Comparison of ENCODE assay signal across 21 cellular contexts in the genomic region with DNA sequence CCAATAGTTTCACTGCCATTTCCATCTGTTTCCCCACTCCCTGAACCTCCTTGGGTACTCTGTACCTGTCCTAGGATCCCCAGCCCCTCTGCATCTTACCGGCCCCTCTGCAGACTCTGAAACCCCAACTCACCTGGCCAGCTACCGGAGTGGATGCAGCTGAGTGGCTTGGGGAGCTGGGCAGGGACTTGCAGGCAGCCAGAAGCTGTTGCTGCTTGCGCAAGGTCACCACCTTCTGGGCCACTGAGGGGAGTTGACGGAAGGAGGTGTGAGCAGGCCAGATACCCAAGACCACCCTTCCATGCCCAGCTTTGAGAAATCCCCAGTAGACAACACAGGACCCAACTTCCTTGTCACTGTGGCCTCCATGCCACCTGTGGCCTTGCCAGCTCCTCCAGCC. TPM values are rescaled to one million over a fixed set of nuclear protein-coding genes. Genes with fewer than 3 reads are reported as not detected.
DNase-seq lines count a peak whose midpoint lies in the region; ATAC-seq lines count a peak whose summit lies in the region.
"Had no signal": no experiment of that assay in that cellular context is flagged by ENCODE, and none has a peak within 500 bp of the region (broad histone marks: within the 10 kb centered on the region; RNA-seq: fewer than 3 reads in every experiment).

No MANE protein-coding gene starts in this region.

- intact Hi-C loops in activated CD4-positive, alpha-beta T cell treated with anti-CD3 and anti-CD28 coated beads, Interleukin-2, amount 10 ng/mL, durations not matched to agents 24 days and 14 days (cut with micrococcal nuclease), result no loop called here
- intact Hi-C loops in activated CD4-positive, alpha-beta T cell treated with anti-CD3 and anti-CD28 coated beads for 36 hours (cut with DNase I, micrococcal nuclease), result no loop called here
- intact Hi-C loops in sciatic nerve (cut with DNase I), result no loop called here

- no peak for ATAC-seq in activated CD4-positive, alpha-beta T cell treated with anti-CD3 and anti-CD28 coated beads for 36 hours
- no peak for ATAC-seq in effector memory CD8-positive, alpha-beta T cell (replicated peaks)
- ATAC-seq in sciatic nerve, result no peak
- ATAC-seq: HCT116, Panc1 had no signal

- no peak for DNase-seq in activated CD4-positive, alpha-beta T cell treated with anti-CD3 and anti-CD28 coated beads, Interleukin-2, amount 10 ng/mL, durations not matched to agents 24 days and 14 days
- no peak for DNase-seq in activated CD4-positive, alpha-beta T cell treated with anti-CD3 and anti-CD28 coated beads for 36 hours
- no peak for DNase-seq in activated naive CD8-positive, alpha-beta T cell treated with anti-CD3 and anti-CD28 coated beads for 36 hours
- DNase-seq in effector memory CD8-positive, alpha-beta T cell, result no peak
- DNase-seq in sciatic nerve (ENCODE audit: low spot score), result peak; percentile 21
- DNase-seq in stimulated activated CD8-positive, alpha-beta memory T cell treated with anti-CD3 and anti-CD28 coated beads, Interleukin-4, amount 100 ng/mL, for 48 hours, result no peak
- no peak for DNase-seq in T-helper 2 cell treated with Interferon-gamma antibody and Interleukin-4, amounts not matched to agents 5 μg/mL and 100 μg/mL, for 36 hours (ENCODE audit: low spot score)
- DNase-seq: ACHN, EL, GF-D8, GOT3, IMR-90, NCI-H1105, NCI-H2081, NCI-H2171, NCI-H345, NCI-H524, NCI-H82 had no signal

- peaks cover 69% of the 10 kb centered on the region for H3K36me3 Mint-ChIP-seq in activated CD4-positive, alpha-beta T cell treated with anti-CD3 and anti-CD28 coated beads, Interleukin-2, amount 10 ng/mL, durations not matched to agents 24 days and 14 days (ENCODE audit: low read depth)
- H3K36me3 Mint-ChIP-seq in activated CD4-positive, alpha-beta T cell treated with anti-CD3 and anti-CD28 coated beads for 36 hours (ENCODE audit: low read depth), result peaks cover 55% of the 10 kb centered on the region
- peaks cover 9% of the 10 kb centered on the region for H3K36me3 Mint-ChIP-seq in activated naive CD8-positive, alpha-beta T cell
- peaks cover 13% of the 10 kb centered on the region for H3K36me3 Mint-ChIP-seq in activated naive CD8-positive, alpha-beta T cell treated with anti-CD3 and anti-CD28 coated beads for 36 hours
- H3K36me3 Mint-ChIP-seq in effector memory CD8-positive, alpha-beta T cell (ENCODE audit: insufficient read depth), result peaks cover 82% of the 10 kb centered on the region
- peaks cover 63% of the 10 kb centered on the region for H3K36me3 Mint-ChIP-seq in T-helper 2 cell treated with Interferon-gamma antibody and Interleukin-4, amounts not matched to agents 5 μg/mL and 100 μg/mL, for 36 hours (ENCODE audit: low read depth)

- no peak overlapping the region for H3K4me3 Mint-ChIP-seq in activated CD4-positive, alpha-beta T cell treated with anti-CD3 and anti-CD28 coated beads, Interleukin-2, amount 10 ng/mL, durations not matched to agents 24 days and 14 days
- H3K4me3 Mint-ChIP-seq in activated CD4-positive, alpha-beta T cell treated with anti-CD3 and anti-CD28 coated beads for 36 hours, result no peak overlapping the region
- H3K4me3 Mint-ChIP-seq in activated naive CD8-positive, alpha-beta T cell, result no peak overlapping the region
- no peak overlapping the region for H3K4me3 Mint-ChIP-seq in activated naive CD8-positive, alpha-beta T cell treated with anti-CD3 and anti-CD28 coated beads for 36 hours
- H3K4me3 Mint-ChIP-seq in effector memory CD8-positive, alpha-beta T cell, result no peak overlapping the region
- no peak overlapping the region for H3K4me3 Mint-ChIP-seq in T-helper 2 cell treated with Interferon-gamma antibody and Interleukin-4, amounts not matched to agents 5 μg/mL and 100 μg/mL, for 36 hours

- peak overlapping the region; percentile 13 for H3K27ac Mint-ChIP-seq in activated CD4-positive, alpha-beta T cell treated with anti-CD3 and anti-CD28 coated beads, Interleukin-2, amount 10 ng/mL, durations not matched to agents 24 days and 14 days
- H3K27ac Mint-ChIP-seq in activated CD4-positive, alpha-beta T cell treated with anti-CD3 and anti-CD28 coated beads for 36 hours, result no peak overlapping the region
- H3K27ac Mint-ChIP-seq in activated naive CD8-positive, alpha-beta T cell, result peak overlapping the region; percentile 22
- no peak overlapping the region for H3K27ac Mint-ChIP-seq in activated naive CD8-positive, alpha-beta T cell treated with anti-CD3 and anti-CD28 coated beads for 36 hours
- H3K27ac Mint-ChIP-seq in effector memory CD8-positive, alpha-beta T cell, result peak overlapping the region; percentile 20 to 87
- no peak overlapping the region for H3K27ac Mint-ChIP-seq in T-helper 2 cell treated with Interferon-gamma antibody and Interleukin-4, amounts not matched to agents 5 μg/mL and 100 μg/mL, for 36 hours

- no peaks in the 10 kb centered on the region for H3K27me3 Mint-ChIP-seq in activated CD4-positive, alpha-beta T cell treated with anti-CD3 and anti-CD28 coated beads, Interleukin-2, amount 10 ng/mL, durations not matched to agents 24 days and 14 days
- H3K27me3 Mint-ChIP-seq in activated CD4-positive, alpha-beta T cell treated with anti-CD3 and anti-CD28 coated beads for 36 hours, result no peaks in the 10 kb centered on the region
- H3K27me3 Mint-ChIP-seq in activated naive CD8-positive, alpha-beta T cell, result no peaks in the 10 kb centered on the region
- H3K27me3 Mint-ChIP-seq in activated naive CD8-positive, alpha-beta T cell treated with anti-CD3 and anti-CD28 coated beads for 36 hours, result no peaks in the 10 kb centered on the region
- H3K27me3 Mint-ChIP-seq in effector memory CD8-positive, alpha-beta T cell, result no peaks in the 10 kb centered on the region
- no peaks in the 10 kb centered on the region for H3K27me3 Mint-ChIP-seq in T-helper 2 cell treated with Interferon-gamma antibody and Interleukin-4, amounts not matched to agents 5 μg/mL and 100 μg/mL, for 36 hours (ENCODE audit: low read depth)

- CTCF ChIA-PET in activated CD4-positive, alpha-beta T cell treated with anti-CD3 and anti-CD28 coated beads for 36 hours (lab: Charles Lee), result interaction anchor here (0.8 to 1.5 kb wide), 3 partner anchors 9 to 191 kb away, joined by 3 to 4 read pairs (median 3); no protein-coding TSS in a partner anchor

- POLR2A ChIA-PET in activated CD4-positive, alpha-beta T cell treated with anti-CD3 and anti-CD28 coated beads for 36 hours (lab: Charles Lee), result no interaction called here

- peaks cover 9% of the 10 kb centered on the region for H3K4me1 Mint-ChIP-seq in activated CD4-positive, alpha-beta T cell treated with anti-CD3 and anti-CD28 coated beads, Interleukin-2, amount 10 ng/mL, durations not matched to agents 24 days and 14 days
- peaks cover 3% of the 10 kb centered on the region for H3K4me1 Mint-ChIP-seq in activated CD4-positive, alpha-beta T cell treated with anti-CD3 and anti-CD28 coated beads for 36 hours
- peaks cover 10% of the 10 kb centered on the region for H3K4me1 Mint-ChIP-seq in activated naive CD8-positive, alpha-beta T cell (ENCODE audit: low read depth)
- H3K4me1 Mint-ChIP-seq in activated naive CD8-positive, alpha-beta T cell treated with anti-CD3 and anti-CD28 coated beads for 36 hours, result peaks cover 6% of the 10 kb centered on the region
- H3K4me1 Mint-ChIP-seq in effector memory CD8-positive, alpha-beta T cell (ENCODE audit: low read depth in 2 of 2), result peaks cover 18 to 19% of the 10 kb centered on the region in 2 donors
- peaks cover 3% of the 10 kb centered on the region for H3K4me1 Mint-ChIP-seq in T-helper 2 cell treated with Interferon-gamma antibody and Interleukin-4, amounts not matched to agents 5 μg/mL and 100 μg/mL, for 36 hours (ENCODE audit: low read depth)

- no peaks in the 10 kb centered on the region for H3K9me3 Mint-ChIP-seq in activated CD4-positive, alpha-beta T cell treated with anti-CD3 and anti-CD28 coated beads, Interleukin-2, amount 10 ng/mL, durations not matched to agents 24 days and 14 days
- no peaks in the 10 kb centered on the region for H3K9me3 Mint-ChIP-seq in activated CD4-positive, alpha-beta T cell treated with anti-CD3 and anti-CD28 coated beads for 36 hours (ENCODE audit: low read depth)
- no peaks in the 10 kb centered on the region for H3K9me3 Mint-ChIP-seq in activated naive CD8-positive, alpha-beta T cell (ENCODE audit: low read depth)
- no peaks in the 10 kb centered on the region for H3K9me3 Mint-ChIP-seq in activated naive CD8-positive, alpha-beta T cell treated with anti-CD3 and anti-CD28 coated beads for 36 hours
- no peaks in the 10 kb centered on the region for H3K9me3 Mint-ChIP-seq in effector memory CD8-positive, alpha-beta T cell
- no peaks in the 10 kb centered on the region for H3K9me3 Mint-ChIP-seq in T-helper 2 cell treated with Interferon-gamma antibody and Interleukin-4, amounts not matched to agents 5 μg/mL and 100 μg/mL, for 36 hours

RNA-seq across cellular contexts. Expression of a gene that starts 6.3 kb away (rescaled TPM):
- total RNA-seq in activated CD4-positive, alpha-beta T cell treated with anti-CD3 and anti-CD28 coated beads, Interleukin-2, amount 10 ng/mL, durations not matched to agents 24 days and 14 days, result 27.1 and 28.2 TPM in 2 replicates
- total RNA-seq in activated CD4-positive, alpha-beta T cell treated with anti-CD3 and anti-CD28 coated beads for 36 hours, result 10 to 100 TPM; 28.0 to 46.9 TPM
- 10 to 100 TPM; 22.6 to 23.8 TPM for total RNA-seq in activated naive CD8-positive, alpha-beta T cell treated with anti-CD3 and anti-CD28 coated beads for 36 hours
- 4.0 TPM for total RNA-seq in sciatic nerve

RNA-seq across cellular contexts. Expression of a gene that starts 12.6 kb away (rescaled TPM):
- total RNA-seq in activated CD4-positive, alpha-beta T cell treated with anti-CD3 and anti-CD28 coated beads, Interleukin-2, amount 10 ng/mL, durations not matched to agents 24 days and 14 days, result 19.2 and 19.4 TPM in 2 replicates
- total RNA-seq in activated CD4-positive, alpha-beta T cell treated with anti-CD3 and anti-CD28 coated beads for 36 hours, result 10 to 100 TPM; 13.6 to 15.9 TPM
- 1 to 10 TPM; 5.7 TPM for total RNA-seq in activated naive CD8-positive, alpha-beta T cell treated with anti-CD3 and anti-CD28 coated beads for 36 hours
- total RNA-seq in sciatic nerve, result 37.1 TPM

RNA-seq across cellular contexts. Expression of a gene that starts 19.8 kb away (rescaled TPM):
- total RNA-seq in activated CD4-positive, alpha-beta T cell treated with anti-CD3 and anti-CD28 coated beads, Interleukin-2, amount 10 ng/mL, durations not matched to agents 24 days and 14 days, result 240 and 248 TPM in 2 replicates
- total RNA-seq in activated CD4-positive, alpha-beta T cell treated with anti-CD3 and anti-CD28 coated beads for 36 hours, result 100 to 1,000 TPM; 132 to 208 TPM
- total RNA-seq in activated naive CD8-positive, alpha-beta T cell treated with anti-CD3 and anti-CD28 coated beads for 36 hours, result 100 to 1,000 TPM; 275 to 304 TPM
- 54.0 TPM for total RNA-seq in sciatic nerve

RNA-seq across cellular contexts. Expression of a gene that starts 22.6 kb away (rescaled TPM):
- total RNA-seq in activated CD4-positive, alpha-beta T cell treated with anti-CD3 and anti-CD28 coated beads, Interleukin-2, amount 10 ng/mL, durations not matched to agents 24 days and 14 days, result 21.6 and 22.7 TPM in 2 replicates
- total RNA-seq in activated CD4-positive, alpha-beta T cell treated with anti-CD3 and anti-CD28 coated beads for 36 hours, result 10 to 100 TPM; 20.9 to 22.5 TPM
- total RNA-seq in activated naive CD8-positive, alpha-beta T cell treated with anti-CD3 and anti-CD28 coated beads for 36 hours, result 10 to 100 TPM; 18.2 to 19.2 TPM
- total RNA-seq in sciatic nerve, result 10.6 TPM

RNA-seq across cellular contexts. Expression of a gene that starts 34.6 kb away (rescaled TPM):
- total RNA-seq in activated CD4-positive, alpha-beta T cell treated with anti-CD3 and anti-CD28 coated beads, Interleukin-2, amount 10 ng/mL, durations not matched to agents 24 days and 14 days, result 12.3 and 12.7 TPM in 2 replicates
- total RNA-seq in activated CD4-positive, alpha-beta T cell treated with anti-CD3 and anti-CD28 coated beads for 36 hours, result 1 to 10 TPM; 6.6 to 6.8 TPM
- total RNA-seq in activated naive CD8-positive, alpha-beta T cell treated with anti-CD3 and anti-CD28 coated beads for 36 hours, result 10 to 100 TPM in 1 of 2 experiments, 1 to 10 TPM in 1; 9.6 to 12.0 TPM
- 0.98 TPM for total RNA-seq in sciatic nerve

Comparison
In these comparisons a context has a peak if more than half of its experiments do, and no peak if none do; other contexts are left out.
1. H3K27ac Mint-ChIP-seq: peak in activated CD4-positive, alpha-beta T cell treated with anti-CD3 and anti-CD28 coated beads, Interleukin-2, amount 10 ng/mL, durations not matched to agents 24 days and 14 days (single experiment), activated naive CD8-positive, alpha-beta T cell (single experiment) and effector memory CD8-positive, alpha-beta T cell (2 of 2); none in activated CD4-positive, alpha-beta T cell treated with anti-CD3 and anti-CD28 coated beads for 36 hours (single experiment), activated naive CD8-positive, alpha-beta T cell treated with anti-CD3 and anti-CD28 coated beads for 36 hours (single experiment) and T-helper 2 cell treated with Interferon-gamma antibody and Interleukin-4, amounts not matched to agents 5 μg/mL and 100 μg/mL, for 36 hours (single experiment).